In the genomic region with DNA sequence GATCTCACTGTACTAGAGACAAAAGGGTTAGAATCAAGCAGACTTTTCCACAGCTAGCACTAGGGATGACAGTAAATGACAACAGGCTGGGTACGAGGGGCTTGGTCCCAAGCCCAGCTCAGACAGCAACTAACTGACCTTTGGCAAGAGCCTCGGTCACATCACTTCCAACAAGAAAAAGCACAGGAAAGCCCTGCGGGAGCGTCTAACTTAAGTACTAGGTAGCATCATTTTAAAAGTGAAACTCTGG, we compare ENCODE assay signal across 11 cellular contexts. TPM values are rescaled to one million over a fixed set of nuclear protein-coding genes. Genes with fewer than 3 reads are reported as not detected.
DNase-seq lines count a peak whose midpoint lies in the region; ATAC-seq and TF ChIP-seq lines count a peak whose summit lies in the region.
"Had no signal": no experiment of that assay in that cellular context is flagged by ENCODE, and none has a peak within 500 bp of the region (broad histone marks: within the 10 kb centered on the region; RNA-seq: fewer than 3 reads in every experiment).

No MANE protein-coding gene starts in this region.

- H3K9me3 ChIP-seq in neuronal stem cell (replicated peaks in 1 of 2; ENCODE audit: control insufficient read depth in 2 of 2, insufficient read depth in 1 of 2, low read depth in 1 of 2, low read length in 2 of 2) = no peaks in the 10 kb centered on the region
- H3K9me3 ChIP-seq in vagina = no peaks in the 10 kb centered on the region
- H3K9me3 ChIP-seq in effector memory CD4-positive, alpha-beta T cell (ENCODE audit: control insufficient read depth, low read length) = no peaks in the 10 kb centered on the region

- no peak overlapping the region for H3K14ac ChIP-seq in neuronal stem cell (ENCODE audit: low read length)

- TF ChIP-seq CTCF in epithelial cell of proximal tubule (conservative IDR thresholded peaks at IDR 0.05; ENCODE audit: low read depth, low read length) (no peak), vagina (IDR thresholded peaks at IDR 0.05) (no peak)

- H3K18ac ChIP-seq in neuronal stem cell (ENCODE audit: low read length) = no peak overlapping the region

- no peak overlapping the region for H2AK5ac ChIP-seq in neuronal stem cell (ENCODE audit: low read depth, low read length)

- peak; percentile 21 for DNase-seq in left cardiac atrium
- no peak for DNase-seq in Right ventricle myocardium inferior (ENCODE audit: missing footprints)
- DNase-seq in epithelial cell of proximal tubule (ENCODE audit: low read depth) = no peak
- DNase-seq in neuronal stem cell (ENCODE audit: low spot score) = no peak
- no peak for DNase-seq in vagina (ENCODE audit: extremely low spot score in 2 of 2)
- no peak for DNase-seq in effector memory CD4-positive, alpha-beta T cell
- no peak for DNase-seq in Ammon's horn (ENCODE audit: low spot score)
- DNase-seq: stimulated activated naive CD8-positive, alpha-beta T cell treated with anti-CD3 and anti-CD28 coated beads, Interleukin-15, Interleukin-2, amounts not matched to agents 100 U/mL and 50 U/mL, for 24 hours had no signal

- H3K79me1 ChIP-seq in neuronal stem cell (ENCODE audit: low read depth, low read length) = no peaks in the 10 kb centered on the region

- intact Hi-C loops in left cardiac atrium (cut with DNase I) (loop anchor here in 1 of 2 donors (10.0 kb wide), 1 partner anchor 67 kb away; no protein-coding TSS in a partner anchor), Right ventricle myocardium inferior (cut with DNase I) (loop anchor here (5.0 kb wide), 1 partner anchor 100 kb away; no protein-coding TSS in a partner anchor), vagina (cut with DNase I) (no loop called here)

- H3K23ac ChIP-seq in neuronal stem cell (ENCODE audit: low read depth, low read length, poor library complexity) = no peak overlapping the region

- H2AFZ ChIP-seq in neuronal stem cell (ENCODE audit: low read length) = peak overlapping the region; percentile 63

- H3K4me1 ChIP-seq in neuronal stem cell (ENCODE audit: control insufficient read depth in 2 of 2, insufficient read depth in 1 of 2, low read depth in 1 of 2, low read length in 2 of 2) (peaks cover 10 to 11% of the 10 kb centered on the region in 2 donors), vagina (peaks cover 47% of the 10 kb centered on the region)
- peaks cover 11% of the 10 kb centered on the region for H3K4me1 ChIP-seq in effector memory CD4-positive, alpha-beta T cell (ENCODE audit: control insufficient read depth, insufficient read depth, low read length, poor library complexity, severe bottlenecking)

- H3K9ac ChIP-seq in neuronal stem cell (ENCODE audit: low read depth, low read length, poor library complexity) = no peak overlapping the region

- H2BK12ac ChIP-seq in neuronal stem cell (ENCODE audit: low read length) = no peak overlapping the region

- H3K36me3 ChIP-seq in neuronal stem cell (replicated peaks in 1 of 2; ENCODE audit: control insufficient read depth in 2 of 2, insufficient read depth in 2 of 2, low read length in 2 of 2) (no peaks in the 10 kb centered on the region), vagina (no peaks in the 10 kb centered on the region)
- H3K36me3 ChIP-seq in effector memory CD4-positive, alpha-beta T cell (ENCODE audit: control insufficient read depth, insufficient read depth, low read length) = no peaks in the 10 kb centered on the region

- no peak overlapping the region for H2BK5ac ChIP-seq in neuronal stem cell (ENCODE audit: low read length)

- no peak overlapping the region for H4K91ac ChIP-seq in neuronal stem cell (ENCODE audit: low read depth, low read length, poor library complexity)

- no peak overlapping the region for H2BK120ac ChIP-seq in neuronal stem cell (ENCODE audit: low read depth, low read length)

- H4K8ac ChIP-seq in neuronal stem cell (ENCODE audit: low read depth, low read length) = no peak overlapping the region

- ATAC-seq in left cardiac atrium (no peak), Right ventricle myocardium inferior (no peak), HG03342 (IDR thresholded peaks at IDR 0.05; ENCODE audit: unreplicated experiment) (no peak)
- ATAC-seq: stimulated activated naive CD8-positive, alpha-beta T cell treated with anti-CD3 and anti-CD28 coated beads, Interleukin-15, Interleukin-2, amounts not matched to agents 100 U/mL and 50 U/mL, for 24 hours had no signal

- H3K4ac ChIP-seq in neuronal stem cell (ENCODE audit: low read length) = no peak overlapping the region

- H3K4me2 ChIP-seq in neuronal stem cell (ENCODE audit: insufficient read depth, low read length, poor library complexity, severe bottlenecking) = no peak overlapping the region

- WGBS in neuronal stem cell (ENCODE audit: extremely low coverage in 2 of 2, insufficient read length in 2 of 2, insufficient replicate concordance in 1 of 2), 2 donors = no CpG with 5 or more reads among the region's 4 CpGs

- H3K27me3 ChIP-seq in neuronal stem cell (ENCODE audit: control insufficient read depth in 3 of 3, insufficient read depth in 3 of 3, low read depth in 1 of 3, low read length in 3 of 3) (no peaks in the 10 kb centered on the region), vagina (no peaks in the 10 kb centered on the region)
- H3K27me3 ChIP-seq in effector memory CD4-positive, alpha-beta T cell (replicated peaks; ENCODE audit: control insufficient read depth, insufficient read depth, low read length, poor library complexity, severe bottlenecking) = no peaks in the 10 kb centered on the region

- peak overlapping the region; percentile 27 for H3K4me3 ChIP-seq in epithelial cell of proximal tubule (ENCODE audit: low read depth, low read length)
- no peak overlapping the region for H3K4me3 ChIP-seq in neuronal stem cell (ENCODE audit: low read length in 2 of 2)
- peak overlapping the region; percentile 21 to 27 for H3K4me3 ChIP-seq in vagina
- no peak overlapping the region for H3K4me3 ChIP-seq in effector memory CD4-positive, alpha-beta T cell (ENCODE audit: insufficient read depth, low read depth, low read length, poor library complexity, severe bottlenecking)

- TF ChIP-seq POLR2A in vagina (IDR thresholded peaks at IDR 0.05) = no peak

- H2BK15ac ChIP-seq in neuronal stem cell (ENCODE audit: low read length) = no peak overlapping the region

- no peak overlapping the region for H3K27ac ChIP-seq in neuronal stem cell (replicated peaks; ENCODE audit: low read length)
- peak overlapping the region; percentile 86 for H3K27ac ChIP-seq in vagina
- no peak overlapping the region for H3K27ac ChIP-seq in effector memory CD4-positive, alpha-beta T cell (ENCODE audit: insufficient read depth, low read length, poor library complexity, severe bottlenecking)

RNA-seq across cellular contexts. Expression of gene CALML3, which starts 22.8 kb away (rescaled TPM):
- total RNA-seq in left cardiac atrium = not detected
- total RNA-seq in Right ventricle myocardium inferior = not detected
- total RNA-seq in epithelial cell of proximal tubule = not detected in 2 replicates
- polyA plus RNA-seq in neuronal stem cell (2013, experiment 1 of 2) = not detected
- polyA plus RNA-seq in neuronal stem cell (2013, experiment 2 of 2) = not detected
- total RNA-seq in vagina = 50.6 TPM
- total RNA-seq: M059J had no signal

RNA-seq across cellular contexts. Expression of gene CALML5, which starts 48.2 kb away (rescaled TPM):
- total RNA-seq in left cardiac atrium (not detected), Right ventricle myocardium inferior (not detected), epithelial cell of proximal tubule (0.65 TPM in 1 of 2 replicates, not detected in the other), vagina (102 TPM)
- not detected for polyA plus RNA-seq in neuronal stem cell (2013, experiment 1 of 2)
- polyA plus RNA-seq in neuronal stem cell (2013, experiment 2 of 2) = not detected
- total RNA-seq: M059J, mesothelial cell of epicardium had no signal

Comparison
In these comparisons a context has a peak if more than half of its experiments do, and no peak if none do; other contexts are left out.
1. H3K4me3 ChIP-seq: peak in epithelial cell of proximal tubule (single experiment) and vagina (2 of 2); none in neuronal stem cell (0 of 2) and effector memory CD4-positive, alpha-beta T cell (single experiment).
2. RNA of gene CALML3, which starts 22.8 kb away (total RNA-seq): 50.6 TPM in vagina (single experiment); not detected in left cardiac atrium, not detected in Right ventricle myocardium inferior (single experiment) and not detected in epithelial cell of proximal tubule; every median in the first group is over 10 times any median in the second.
3. RNA of gene CALML5, which starts 48.2 kb away (total RNA-seq): 102 TPM in vagina (single experiment); not detected in left cardiac atrium, not detected in Right ventricle myocardium inferior (single experiment) and 0.65 TPM in epithelial cell of proximal tubule; every median in the first group is over 10 times any median in the second.